In genomic region chr3:157408499-157409149, GRCh38 we compare ENCODE assay signal across 19 cellular contexts.
"Had no signal": no experiment of that assay in that cellular context is flagged by ENCODE, and none has a peak within 500 bp of the region (broad histone marks: within the 10 kb centered on the region; RNA-seq: fewer than 3 reads in every experiment).

No MANE protein-coding gene starts in this region.

- DNase-seq: activated CD4-positive, alpha-beta T cell treated with anti-CD3 and anti-CD28 coated beads, Interleukin-2, amount 50 U/mL, for 1 hour; activated CD8-positive, alpha-beta memory T cell treated with anti-CD3 and anti-CD28 coated beads, Interleukin-2, amount 50 U/mL, for 4 hours; activated effector memory CD4-positive, alpha-beta T cell treated with anti-CD3 and anti-CD28 coated beads, Interleukin-2, amount 50 U/mL, for 16 hours; activated naive CD4-positive, alpha-beta T cell treated with anti-CD3 and anti-CD28 coated beads, Interleukin-2, amount 50 U/mL, for 16 hours; activated T-cell treated with anti-CD3 and anti-CD28 coated beads, Interleukin-2, amount 50 U/mL, for 48 hours; cerebellar nuclear complex; cortex of kidney; esophagus squamous epithelium; left colon; midbrain; nephron progenitor cell; retina; spleen; stimulated activated CD4-positive, alpha-beta T cell treated with anti-CD3 and anti-CD28 coated beads, Interleukin-4, amount 100 ng/mL, for 4 hours; stimulated activated naive B cell treated with anti-CD40 and anti-IgM and Interleukin-4, amounts not matched to agents 10 μg/mL and 1 μg/mL and 100 μg/mL, for 72 hours had no signal

- H3K36me3 ChIP-seq: breast epithelium, esophagus squamous epithelium, spleen, thoracic aorta had no signal

- H3K27me3 Mint-ChIP-seq: stimulated activated naive B cell treated with anti-CD40 and anti-IgM and Interleukin-4, amounts not matched to agents 10 μg/mL and 1 μg/mL and 100 μg/mL, for 72 hours had no signal

- H3K4me1 Mint-ChIP-seq: stimulated activated naive B cell treated with anti-CD40 and anti-IgM and Interleukin-4, amounts not matched to agents 10 μg/mL and 1 μg/mL and 100 μg/mL, for 72 hours had no signal

- H3K27me3 ChIP-seq: breast epithelium, esophagus squamous epithelium, spleen, upper lobe of left lung had no signal

- H3K27ac Mint-ChIP-seq: nephron progenitor cell; stimulated activated naive B cell treated with anti-CD40 and anti-IgM and Interleukin-4, amounts not matched to agents 10 μg/mL and 1 μg/mL and 100 μg/mL, for 72 hours had no signal

- H3K27ac ChIP-seq: esophagus squamous epithelium, thoracic aorta had no signal

- H3K4me3 ChIP-seq: breast epithelium, esophagus squamous epithelium, spleen, thoracic aorta, upper lobe of left lung had no signal

- H3K36me3 Mint-ChIP-seq: stimulated activated naive B cell treated with anti-CD40 and anti-IgM and Interleukin-4, amounts not matched to agents 10 μg/mL and 1 μg/mL and 100 μg/mL, for 72 hours had no signal

- H3K4me1 ChIP-seq: breast epithelium, esophagus squamous epithelium had no signal

- ATAC-seq: activated CD4-positive, CD25-positive, alpha-beta regulatory T cell treated with anti-CD3 and anti-CD28 coated beads, Interleukin-2, amount 50 U/mL, for 24 hours; left colon; stimulated activated naive B cell treated with anti-CD40 and anti-IgM and Interleukin-4, amounts not matched to agents 10 μg/mL and 1 μg/mL and 100 μg/mL, for 72 hours had no signal

- H3K4me3 Mint-ChIP-seq: nephron progenitor cell; stimulated activated naive B cell treated with anti-CD40 and anti-IgM and Interleukin-4, amounts not matched to agents 10 μg/mL and 1 μg/mL and 100 μg/mL, for 72 hours had no signal

- H3K9me3 ChIP-seq: breast epithelium, esophagus squamous epithelium, thoracic aorta, upper lobe of left lung had no signal
